ENCODE assay signal across 8 cellular contexts in genomic region chr5:169650701-169651331, GRCh38. TPM values are rescaled to one million over a fixed set of nuclear protein-coding genes. Genes with fewer than 3 reads are reported as not detected.
DNase-seq lines count a peak whose midpoint lies in the region; ATAC-seq and TF ChIP-seq lines count a peak whose summit lies in the region.
"Had no signal": no experiment of that assay in that cellular context is flagged by ENCODE, and none has a peak within 500 bp of the region (broad histone marks: within the 10 kb centered on the region; RNA-seq: fewer than 3 reads in every experiment).

No MANE protein-coding gene starts in this region.

- H3K4me3 ChIP-seq in NB4 (ENCODE audit: low read depth, low read length), result no peak overlapping the region
- H3K4me3 ChIP-seq in fibroblast of pulmonary artery (replicated peaks; ENCODE audit: low read depth, low read length), result no peak overlapping the region
- no peak overlapping the region for H3K4me3 ChIP-seq in heart right ventricle
- H3K4me3 ChIP-seq in sigmoid colon, result no peak overlapping the region

- no peaks in the 10 kb centered on the region for H3K9me3 Mint-ChIP-seq in HFFc6
- H3K9me3 Mint-ChIP-seq: neural crest cell had no signal

- TF ChIP-seq POLR2A in NB4 (IDR thresholded peaks at IDR 0.05; ENCODE audit: extremely low read depth, insufficient read length) (no peak), sigmoid colon (IDR thresholded peaks at IDR 0.05) (no peak)

- peak overlapping the region; percentile 94 for H3K27ac Mint-ChIP-seq in HFFc6

- intact Hi-C loops in heart right ventricle (cut with DNase I) (no loop called here), sigmoid colon (cut with DNase I) (no loop called here), Right ventricle myocardium superior (cut with DNase I) (no loop called here)

- H3K9me3 ChIP-seq in heart right ventricle (no peaks in the 10 kb centered on the region), sigmoid colon (no peaks in the 10 kb centered on the region)

- peaks cover 0 to 17% (median 0%) of the 10 kb centered on the region in 9 donors for H3K36me3 ChIP-seq in heart right ventricle
- no peaks in the 10 kb centered on the region for H3K36me3 ChIP-seq in sigmoid colon

- H3K4me3 Mint-ChIP-seq in HFFc6, result peak overlapping the region; percentile 50
- H3K4me3 Mint-ChIP-seq: neural crest cell had no signal

- WGBS in heart right ventricle, 2 donors, result 68 to 72% methylated on average over 5 of the region's 5 CpGs
- 68 to 75% methylated on average over 5 of the region's 5 CpGs for WGBS in sigmoid colon, 2 donors

- TF ChIP-seq EP300 in sigmoid colon (IDR thresholded peaks at IDR 0.05), result no peak

- peaks cover 0 to 71% (median 22%) of the 10 kb centered on the region in 9 donors for H3K4me1 ChIP-seq in heart right ventricle
- peaks cover 0 to 17% (median 4%) of the 10 kb centered on the region in 4 donors for H3K4me1 ChIP-seq in sigmoid colon

- H3K4me1 Mint-ChIP-seq in HFFc6 (ENCODE audit: low read depth), result peaks cover 56% of the 10 kb centered on the region

- ATAC-seq in GM18511 (IDR thresholded peaks at IDR 0.05; ENCODE audit: unreplicated experiment), result peak; percentile 67
- ATAC-seq in heart right ventricle, result no peak
- no peak for ATAC-seq in Right ventricle myocardium superior (ENCODE audit: poor library complexity)

- 0 out of 2 replicates have a peak, but pooled peaks cover 4% of the 10 kb centered on the region for H3K36me3 Mint-ChIP-seq in HFFc6 (ENCODE audit: low read depth)

- H3K27ac ChIP-seq in heart right ventricle (peak overlapping the region in 1 of 10 donors; percentile 57), sigmoid colon (no peak overlapping the region)

- no peaks in the 10 kb centered on the region for H3K27me3 Mint-ChIP-seq in HFFc6 (ENCODE audit: insufficient read depth)

- peak; percentile 76 for DNase-seq in HFFc6
- DNase-seq in NB4 (ENCODE audit: low read depth), result peak; percentile 65
- peak; percentile 77 for DNase-seq in fibroblast of pulmonary artery (ENCODE audit: low read depth)
- no peak for DNase-seq in heart right ventricle
- DNase-seq in sigmoid colon, result no peak
- DNase-seq in Right ventricle myocardium superior, result no peak

- peaks cover 0 to 11% (median 0%) of the 10 kb centered on the region in 7 donors for H3K27me3 ChIP-seq in heart right ventricle
- no peaks in the 10 kb centered on the region for H3K27me3 ChIP-seq in sigmoid colon

- TF ChIP-seq CTCF in HFFc6 (IDR thresholded peaks at IDR 0.05) (no peak), NB4 (IDR thresholded peaks at IDR 0.05; ENCODE audit: low read depth, low read length) (no peak), fibroblast of pulmonary artery (IDR thresholded peaks at IDR 0.05; ENCODE audit: low read length, missing control alignments) (no peak), heart right ventricle (IDR thresholded peaks at IDR 0.05) (no peak), sigmoid colon (IDR thresholded peaks at IDR 0.05) (no peak)

RNA-seq across cellular contexts. Expression of gene DOCK2, which starts 13.7 kb away (rescaled TPM):
- 1 to 10 TPM; 1.4 to 6.5 (median 3.0) TPM for total RNA-seq in HFFc6 (2021; fragmentation: NEBNext Ultra II Directional; extraction: Animal tissue kit (Norgen Biotek cat#: 25700))
- total RNA-seq in heart right ventricle, result 10 to 100 TPM in 2 of 10 donors, 1 to 10 TPM in 8; 1.2 to 24.6 (median 5.2) TPM
- 1 to 10 TPM; 1.2 to 3.0 TPM for polyA plus RNA-seq in heart right ventricle
- 10 to 100 TPM; 10.9 to 20.5 (median 13.6) TPM for total RNA-seq in sigmoid colon
- polyA plus RNA-seq in sigmoid colon, result 10 to 100 TPM in 1 of 3 donors, 1 to 10 TPM in 2; 2.3 to 21.1 (median 4.2) TPM
- 6.3 TPM for total RNA-seq in Right ventricle myocardium superior

Comparison
In these comparisons a context has a peak if more than half of its experiments do, and no peak if none do; other contexts are left out.
1. DNase-seq: peak in HFFc6 (single experiment), NB4 (single experiment) and fibroblast of pulmonary artery (single experiment); none in heart right ventricle (0 of 2), sigmoid colon (single experiment) and Right ventricle myocardium superior (single experiment).